8 cellular contexts compared by ENCODE assay signal in the genomic region with DNA sequence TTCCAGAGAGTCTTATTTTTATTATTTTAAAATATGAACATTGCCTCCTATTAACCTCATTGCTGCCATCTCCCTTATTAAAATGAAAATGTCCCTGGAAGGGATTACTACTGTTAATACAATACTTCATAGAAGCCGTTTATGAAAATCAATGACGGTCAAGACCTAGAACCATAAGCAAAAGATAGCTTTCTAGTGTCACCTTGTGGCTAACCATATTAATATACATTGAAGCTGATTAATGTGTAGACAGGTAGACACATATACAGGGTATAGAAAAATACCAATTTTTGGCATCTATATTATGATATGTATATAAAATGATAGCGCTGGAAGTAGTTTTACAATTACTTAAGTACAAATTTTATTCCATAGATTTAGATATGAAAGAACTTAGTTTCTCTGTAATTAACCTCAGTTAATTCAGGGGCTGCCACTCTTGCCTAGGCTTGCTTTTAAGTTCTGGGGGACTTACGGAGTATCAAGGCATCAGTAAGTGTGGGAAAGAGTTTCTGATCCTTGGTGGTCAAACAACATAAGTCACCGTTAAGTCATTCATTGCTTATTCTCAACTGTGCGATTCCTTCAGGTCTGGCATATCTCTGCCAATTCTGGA. TPM values are rescaled to one million over a fixed set of nuclear protein-coding genes. Genes with fewer than 3 reads are reported as not detected.
DNase-seq lines count a peak whose midpoint lies in the region; ATAC-seq and TF ChIP-seq lines count a peak whose summit lies in the region.

No MANE protein-coding gene starts in this region.

- no peak overlapping the region for H3K27ac Mint-ChIP-seq in WTC11

- H3K4me1 Mint-ChIP-seq in WTC11, result peaks cover 15% of the 10 kb centered on the region

- ATAC-seq in WTC11 (no peak), gastroesophageal sphincter (no peak)

- no peak overlapping the region for H3K27ac ChIP-seq in gastroesophageal sphincter

- POLR2A ChIA-PET in WTC11 (lab: Charles Lee), result no interaction called here

- H3K27me3 Mint-ChIP-seq in WTC11 (ENCODE audit: low read depth), result peaks cover 5% of the 10 kb centered on the region

- TF ChIP-seq CTCF in AG09309 (IDR thresholded peaks at IDR 0.05; ENCODE audit: control insufficient read depth, insufficient read depth, low read depth, low read length, missing control alignments) (peak; percentile 40), GM20000 (IDR thresholded peaks at IDR 0.05; ENCODE audit: extremely low read depth, missing control alignments) (no peak), WTC11 (IDR thresholded peaks at IDR 0.05) (no peak), gastroesophageal sphincter (IDR thresholded peaks at IDR 0.05) (peak in 1 of 4 experiments; percentile 34)

- H3K27me3 ChIP-seq in gastroesophageal sphincter, result peaks cover 12% of the 10 kb centered on the region

- H3K36me3 ChIP-seq in gastroesophageal sphincter, result peaks cover 0 to 3% of the 10 kb centered on the region in 2 donors

- H3K4me1 ChIP-seq in gastroesophageal sphincter, result peaks cover 0 to 22% (median 3%) of the 10 kb centered on the region in 3 donors

- DNase-seq in AG09309 (ENCODE audit: low read depth) (no peak), GM20000 (ENCODE audit: low spot score) (peak; percentile 32), OCI-M1 (lab: John Stamatoyannopoulos, UW) (peak; percentile 31), fibroblast of peridontal ligament (ENCODE audit: extremely low read depth) (peak; percentile 80), WTC11 (ENCODE audit: low spot score) (no peak), KG1 (lab: John Stamatoyannopoulos, UW) (no peak)
- no peak for DNase-seq in activated CD4-positive, alpha-beta T cell treated with anti-CD3 and anti-CD28 coated beads, Interleukin-2, amount 50 U/mL, for 4 hours

- 48 to 52% methylated on average over 6 of the region's 6 CpGs for WGBS in gastroesophageal sphincter (ENCODE audit: low coverage in 1 of 2), 2 donors

- CTCF ChIA-PET in WTC11 (lab: Charles Lee), result interaction anchor here (0.6 to 2.6 kb wide), 7 partner anchors 131 to 458 kb away, joined by 3 to 12 read pairs (median 3); no protein-coding TSS in a partner anchor

- TF ChIP-seq EP300 in gastroesophageal sphincter (IDR thresholded peaks at IDR 0.05), result no peak

- no peak for TF ChIP-seq POLR2A in gastroesophageal sphincter (IDR thresholded peaks at IDR 0.05)

- H3K36me3 Mint-ChIP-seq in WTC11, result no peaks in the 10 kb centered on the region

- H3K9me3 ChIP-seq in gastroesophageal sphincter, result no peaks in the 10 kb centered on the region

- H3K4me3 ChIP-seq in AG09309 (ENCODE audit: control insufficient read depth, low read depth, low read length), result no peak overlapping the region
- no peak overlapping the region for H3K4me3 ChIP-seq in gastroesophageal sphincter

- no peak overlapping the region for H3K4me3 Mint-ChIP-seq in WTC11

- no peaks in the 10 kb centered on the region for H3K9me3 Mint-ChIP-seq in WTC11

TF ChIP-seq in WTC11, 78 proteins besides CTCF, POLR2A, EP300 and RAD21:
- no peak for TF ChIP-seq FOXP1 (CRISPR knock-in tag; IDR thresholded peaks at IDR 0.05; ENCODE audit: borderline replicate concordance)
- no peak for TF ChIP-seq ZNF416 (CRISPR knock-in tag; IDR thresholded peaks at IDR 0.05)
- no peak for TF ChIP-seq SMAD3 (CRISPR knock-in tag; IDR thresholded peaks at IDR 0.05; ENCODE audit: borderline replicate concordance)
- no peak for TF ChIP-seq ZNF423 (CRISPR knock-in tag; IDR thresholded peaks at IDR 0.05)
- no peak for TF ChIP-seq FOXJ3 (CRISPR knock-in tag; IDR thresholded peaks at IDR 0.05; ENCODE audit: borderline replicate concordance)
- TF ChIP-seq, protein P1, sequence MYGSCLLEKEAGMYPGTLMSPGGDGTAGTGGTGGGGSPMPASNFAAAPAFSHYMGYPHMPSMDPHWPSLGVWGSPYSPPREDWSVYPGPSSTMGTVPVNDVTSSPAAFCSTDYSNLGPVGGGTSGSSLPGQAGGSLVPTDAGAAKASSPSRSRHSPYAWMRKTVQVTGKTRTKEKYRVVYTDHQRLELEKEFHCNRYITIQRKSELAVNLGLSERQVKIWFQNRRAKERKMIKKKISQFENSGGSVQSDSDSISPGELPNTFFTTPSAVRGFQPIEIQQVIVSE (CRISPR knock-in tag; IDR thresholded peaks at IDR 0.05; ENCODE audit: borderline replicate concordance), result no peak
- TF ChIP-seq, protein P2, sequence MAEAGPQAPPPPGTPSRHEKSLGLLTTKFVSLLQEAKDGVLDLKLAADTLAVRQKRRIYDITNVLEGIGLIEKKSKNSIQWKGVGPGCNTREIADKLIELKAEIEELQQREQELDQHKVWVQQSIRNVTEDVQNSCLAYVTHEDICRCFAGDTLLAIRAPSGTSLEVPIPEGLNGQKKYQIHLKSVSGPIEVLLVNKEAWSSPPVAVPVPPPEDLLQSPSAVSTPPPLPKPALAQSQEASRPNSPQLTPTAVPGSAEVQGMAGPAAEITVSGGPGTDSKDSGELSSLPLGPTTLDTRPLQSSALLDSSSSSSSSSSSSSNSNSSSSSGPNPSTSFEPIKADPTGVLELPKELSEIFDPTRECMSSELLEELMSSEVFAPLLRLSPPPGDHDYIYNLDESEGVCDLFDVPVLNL (CRISPR knock-in tag; IDR thresholded peaks at IDR 0.05; ENCODE audit: borderline replicate concordance, low read depth), result no peak

RNA-seq across cellular contexts. Expression of a gene that starts 2.5 kb away (rescaled TPM):
- total RNA-seq in WTC11 (2021) (17.6 to 21.6 TPM (median 19.9 TPM) in 3 replicates), gastroesophageal sphincter (10 to 100 TPM; 11.1 to 38.9 (median 21.2) TPM)

RNA-seq across cellular contexts. Expression of a gene that starts 22.7 kb away (rescaled TPM):
- total RNA-seq in WTC11 (2021) (15.4 to 23.5 TPM (median 17.2 TPM) in 3 replicates), gastroesophageal sphincter (10 to 100 TPM; 20.5 to 28.7 (median 23.5) TPM)

Comparison
In these comparisons a context has a peak if more than half of its experiments do, and no peak if none do; other contexts are left out.
1. DNase-seq: peak in GM20000 (single experiment), OCI-M1 (single experiment) and fibroblast of peridontal ligament (single experiment); none in AG09309 (single experiment), WTC11 (single experiment), activated CD4-positive, alpha-beta T cell treated with anti-CD3 and anti-CD28 coated beads, Interleukin-2, amount 50 U/mL, for 4 hours (0 of 2) and KG1 (single experiment).